9 cellular contexts compared by ENCODE assay signal in genomic region chr5:157651623-157652376, GRCh38. TPM values are rescaled to one million over a fixed set of nuclear protein-coding genes. Genes with fewer than 3 reads are reported as not detected.
DNase-seq lines count a peak whose midpoint lies in the region; ATAC-seq and TF ChIP-seq lines count a peak whose summit lies in the region.
"Had no signal": no experiment of that assay in that cellular context is flagged by ENCODE, and none has a peak within 500 bp of the region (broad histone marks: within the 10 kb centered on the region; RNA-seq: fewer than 3 reads in every experiment).

No MANE protein-coding gene starts in this region.

- peak overlapping the region; percentile 94 for H2AFZ ChIP-seq in Karpas-422 (ENCODE audit: low read length)

- no peak for TF ChIP-seq POLR2A in gastroesophageal sphincter (IDR thresholded peaks at IDR 0.05)

- H3K4me1 ChIP-seq in Karpas-422 (ENCODE audit: low read length), result peaks cover 9% of the 10 kb centered on the region
- peaks cover 0 to 13% (median 0%) of the 10 kb centered on the region in 3 donors for H3K4me1 ChIP-seq in gastroesophageal sphincter
- H3K4me1 ChIP-seq in aorta (ENCODE audit: control insufficient read depth in 1 of 2, insufficient read depth in 2 of 2, low read length in 2 of 2), result no peaks in the 10 kb centered on the region

- H3K4me3 Mint-ChIP-seq in activated T-cell treated with anti-CD3 and anti-CD28 coated beads, Interleukin-2, amount 50 U/mL, for 72 hours, result peak overlapping the region; percentile 84 to 85

- no peaks in the 10 kb centered on the region for H4K20me1 ChIP-seq in Karpas-422 (ENCODE audit: insufficient read depth, low read depth, low read length)

- H3K9me3 ChIP-seq in Karpas-422 (ENCODE audit: low read length), result no peaks in the 10 kb centered on the region
- no peaks in the 10 kb centered on the region for H3K9me3 ChIP-seq in gastroesophageal sphincter
- no peaks in the 10 kb centered on the region for H3K9me3 ChIP-seq in aorta (ENCODE audit: control insufficient read depth, low read length)

- H3K9me3 Mint-ChIP-seq in activated T-cell treated with anti-CD3 and anti-CD28 coated beads, Interleukin-2, amount 50 U/mL, for 72 hours, result peaks cover 12 to 16% of the 10 kb centered on the region in 2 donors

- TF ChIP-seq CTCF in gastroesophageal sphincter (IDR thresholded peaks at IDR 0.05), result peak in 3 of 4 experiments; percentile 28 to 71 (median 35)

- 71% methylated on average over 13 of the region's 63 CpGs; no CpG with 5 or more reads in 1 of the 2 donors for WGBS in gastroesophageal sphincter (ENCODE audit: low coverage in 1 of 2), 2 donors
- WGBS in aorta, 2 donors, result 18% methylated on average over 59 to 63 of the region's 63 CpGs

- peaks cover 13% of the 10 kb centered on the region for H3K4me1 Mint-ChIP-seq in activated T-cell treated with anti-CD3 and anti-CD28 coated beads, Interleukin-2, amount 50 U/mL, for 72 hours (ENCODE audit: low read depth)

- no peak overlapping the region for H3K27ac Mint-ChIP-seq in activated T-cell treated with anti-CD3 and anti-CD28 coated beads, Interleukin-2, amount 50 U/mL, for 72 hours

- H3K9me2 ChIP-seq in Karpas-422 (replicated peaks; ENCODE audit: insufficient read depth, low read length), result no peaks in the 10 kb centered on the region

- no peaks in the 10 kb centered on the region for H3K27me3 Mint-ChIP-seq in activated T-cell treated with anti-CD3 and anti-CD28 coated beads, Interleukin-2, amount 50 U/mL, for 72 hours (ENCODE audit: low read depth)

- intact Hi-C loops in aorta (cut with DNase I), result no loop called here

- H3K27ac ChIP-seq in Karpas-422 (ENCODE audit: low read length) (no peak overlapping the region), gastroesophageal sphincter (peak overlapping the region in 1 of 4 donors; percentile 74), aorta (ENCODE audit: low read depth in 1 of 2, low read length in 2 of 2) (no peak overlapping the region)

- H3K9ac ChIP-seq in Karpas-422 (ENCODE audit: low read length), result peak overlapping the region; percentile 50

- no peaks in the 10 kb centered on the region for H3K36me3 ChIP-seq in Karpas-422 (ENCODE audit: insufficient read depth, low read length)
- no peaks in the 10 kb centered on the region for H3K36me3 ChIP-seq in gastroesophageal sphincter
- H3K36me3 ChIP-seq in aorta (ENCODE audit: control insufficient read depth in 1 of 2, insufficient read depth in 2 of 2, low read length in 1 of 2), result no peaks in the 10 kb centered on the region

- H3K36me3 Mint-ChIP-seq in activated T-cell treated with anti-CD3 and anti-CD28 coated beads, Interleukin-2, amount 50 U/mL, for 72 hours (ENCODE audit: insufficient read depth in 2 of 2), result peaks cover 21 to 23% of the 10 kb centered on the region in 2 donors

- DNase-seq in Karpas-422 (peak; percentile 93), retina (peak; percentile 86), aorta (peak; percentile 81 to 85), cerebellar nuclear complex (lab: John Stamatoyannopoulos, UW) (no peak), NCI-H146 (lab: John Stamatoyannopoulos, UW) (no peak)
- peak; percentile 85 to 87 for DNase-seq in activated T-cell treated with anti-CD3 and anti-CD28 coated beads, Interleukin-2, amount 50 U/mL, for 72 hours

- peak overlapping the region; percentile 73 for H3K4me2 ChIP-seq in Karpas-422 (ENCODE audit: low read depth, low read length, poor library complexity, severe bottlenecking)

- H3K27me3 ChIP-seq in Karpas-422 (ENCODE audit: low read length) (no peaks in the 10 kb centered on the region; the same call in 1 of the 2 replicates), gastroesophageal sphincter (no peaks in the 10 kb centered on the region), aorta (ENCODE audit: control insufficient read depth in 1 of 2, insufficient read depth in 2 of 2, low read length in 1 of 2) (no peaks in the 10 kb centered on the region)

- ATAC-seq in GM19043 (IDR thresholded peaks at IDR 0.05; ENCODE audit: low read depth, unreplicated experiment) (peak; percentile 91), gastroesophageal sphincter (peak; percentile 88), aorta (ENCODE audit: low FRiP score) (peak; percentile 84)
- ATAC-seq in activated T-cell treated with anti-CD3 and anti-CD28 coated beads, Interleukin-2, amount 50 U/mL, for 72 hours (replicated peaks in 1 of 2), result peak; percentile 99

- TF ChIP-seq EP300 in gastroesophageal sphincter (IDR thresholded peaks at IDR 0.05), result no peak

- H3K79me2 ChIP-seq in Karpas-422 (ENCODE audit: low read length), result no peaks in the 10 kb centered on the region

- peak overlapping the region; percentile 56; the same call in 1 of the 2 replicates for H3K4me3 ChIP-seq in Karpas-422 (ENCODE audit: low read length)
- peak overlapping the region; percentile 29 to 60 for H3K4me3 ChIP-seq in gastroesophageal sphincter
- peak overlapping the region; percentile 23 to 32 for H3K4me3 ChIP-seq in aorta (ENCODE audit: low read length in 2 of 2)

RNA-seq across cellular contexts. Expression of gene SOX30, which starts 0.4 kb away (rescaled TPM):
- not detected in 2 replicates for total RNA-seq in Karpas-422 (2014; rRNA removed; shearing (Covaris generic); ENCODE audit: low replicate concordance)
- total RNA-seq in activated T-cell treated with anti-CD3 and anti-CD28 coated beads, Interleukin-2, amount 50 U/mL, for 72 hours, result 1 to 10 TPM in 1 of 2 donors, under 1 TPM in 1; 0.34 to 2.0 TPM
- total RNA-seq in gastroesophageal sphincter (under 1 TPM in 2 of 4 donors, not detected in 2; 0.16 to 0.19 TPM), aorta (under 1 TPM in 1 of 2 donors, not detected in 1; 0.12 TPM)
- polyA plus RNA-seq in aorta, result not detected

RNA-seq across cellular contexts. Expression of gene C5orf52, which starts 19.5 kb away (rescaled TPM):
- not detected in 2 replicates for total RNA-seq in Karpas-422 (2014; rRNA removed; shearing (Covaris generic); ENCODE audit: low replicate concordance)
- not detected for total RNA-seq in activated T-cell treated with anti-CD3 and anti-CD28 coated beads, Interleukin-2, amount 50 U/mL, for 72 hours
- not detected for total RNA-seq in gastroesophageal sphincter
- not detected for total RNA-seq in aorta
- polyA plus RNA-seq in aorta, result not detected
- total RNA-seq: T-helper 2 cell treated with Interferon-gamma antibody and Interleukin-4, amounts not matched to agents 100 ng/mL and 5 ng/mL, for 36 hours had no signal

Comparison
In these comparisons a context has a peak if more than half of its experiments do, and no peak if none do; other contexts are left out.
1. DNase-seq: peak in Karpas-422 (single experiment), activated T-cell treated with anti-CD3 and anti-CD28 coated beads, Interleukin-2, amount 50 U/mL, for 72 hours (2 of 2), retina (single experiment) and aorta (2 of 2); none in cerebellar nuclear complex (0 of 2) and NCI-H146 (single experiment).
2. Peak in every context shown above with its lines, with median percentiles within 50 percentile points of each other: ATAC-seq and H3K4me3 ChIP-seq.